Comparison of ENCODE assay signal across 10 cellular contexts in genomic region chr12:75913502-75914110, GRCh38.
DNase-seq lines count a peak whose midpoint lies in the region; ATAC-seq, FAIRE-seq and TF ChIP-seq lines count a peak whose summit lies in the region.
"Had no signal": no experiment of that assay in that cellular context is flagged by ENCODE, and none has a peak within 500 bp of the region (broad histone marks: within the 10 kb centered on the region; RNA-seq: fewer than 3 reads in every experiment).

No MANE protein-coding gene starts in this region.

- H3K36me3 ChIP-seq in Karpas-422 (ENCODE audit: insufficient read depth, low read length) (no peaks in the 10 kb centered on the region), bronchial epithelial cell (ENCODE audit: control insufficient read depth, insufficient read depth, low read length) (no peaks in the 10 kb centered on the region)

- H3K79me2 ChIP-seq in Karpas-422 (ENCODE audit: low read length), result no peaks in the 10 kb centered on the region

- H2AFZ ChIP-seq in Karpas-422 (ENCODE audit: low read length), result peak overlapping the region; percentile 26; the same call in 1 of the 2 replicates

- FAIRE-seq in bronchial epithelial cell (lab: Jason Lieb, UNC), result peak; percentile 91

- no peak for TF ChIP-seq CTCF in bronchial epithelial cell (IDR thresholded peaks at IDR 0.05; ENCODE audit: insufficient read depth, low read length, severe bottlenecking)

- no peaks in the 10 kb centered on the region for H3K9me2 ChIP-seq in Karpas-422 (replicated peaks; ENCODE audit: insufficient read depth, low read length)

- no peaks in the 10 kb centered on the region for H4K20me1 ChIP-seq in Karpas-422 (ENCODE audit: insufficient read depth, low read depth, low read length)

- DNase-seq in Karpas-422, result no peak
- DNase-seq in NCI-H774 (lab: John Stamatoyannopoulos, UW), result peak; percentile 9
- DNase-seq in bronchial epithelial cell (ENCODE audit: low read depth), result no peak
- DNase-seq in stimulated activated CD4-positive, alpha-beta T cell treated with anti-CD3 and anti-CD28 coated beads, Interleukin-15, amount 100 ng/mL, for 24 hours, result peak; percentile 73
- no peak for DNase-seq in NCI-H748 treated with DMSO at 0.1 percent for 48 hours (lab: John Stamatoyannopoulos, UW)
- no peak for DNase-seq in HT-29 (ENCODE audit: low spot score)
- no peak for DNase-seq in HCEC 1CT
- DNase-seq: Calu3 had no signal

- no peak overlapping the region for H3K27ac ChIP-seq in Karpas-422 (ENCODE audit: low read length)
- H3K27ac ChIP-seq: SK-N-MC had no signal

- H3K9ac ChIP-seq in Karpas-422 (ENCODE audit: low read length), result no peak overlapping the region

- ATAC-seq in GM19035 (IDR thresholded peaks at IDR 0.05; ENCODE audit: unreplicated experiment), result no peak

- no peak overlapping the region for H3K4me2 ChIP-seq in Karpas-422 (ENCODE audit: low read depth, low read length, poor library complexity, severe bottlenecking)

- H3K9me3 ChIP-seq in Karpas-422 (ENCODE audit: low read length), result no peaks in the 10 kb centered on the region

- H3K4me3 ChIP-seq in Karpas-422 (ENCODE audit: low read length) (no peak overlapping the region), bronchial epithelial cell (ENCODE audit: low read depth, low read length) (no peak overlapping the region)
- H3K4me3 ChIP-seq: SK-N-MC had no signal

- H3K27me3 ChIP-seq in Karpas-422 (ENCODE audit: low read length) (no peaks in the 10 kb centered on the region), bronchial epithelial cell (ENCODE audit: control insufficient read depth, insufficient read depth, low read length) (no peaks in the 10 kb centered on the region)

- peaks cover 32% of the 10 kb centered on the region for H3K4me1 ChIP-seq in Karpas-422 (ENCODE audit: low read length)

Comparison
In these comparisons a context has a peak if more than half of its experiments do, and no peak if none do; other contexts are left out.
1. DNase-seq: peak in NCI-H774 (single experiment) and stimulated activated CD4-positive, alpha-beta T cell treated with anti-CD3 and anti-CD28 coated beads, Interleukin-15, amount 100 ng/mL, for 24 hours (single experiment); none in Karpas-422 (single experiment), bronchial epithelial cell (single experiment), NCI-H748 treated with DMSO at 0.1 percent for 48 hours (single experiment), HT-29 (single experiment) and HCEC 1CT (single experiment).